ENCODE assay signal across 15 cellular contexts in the genomic region with DNA sequence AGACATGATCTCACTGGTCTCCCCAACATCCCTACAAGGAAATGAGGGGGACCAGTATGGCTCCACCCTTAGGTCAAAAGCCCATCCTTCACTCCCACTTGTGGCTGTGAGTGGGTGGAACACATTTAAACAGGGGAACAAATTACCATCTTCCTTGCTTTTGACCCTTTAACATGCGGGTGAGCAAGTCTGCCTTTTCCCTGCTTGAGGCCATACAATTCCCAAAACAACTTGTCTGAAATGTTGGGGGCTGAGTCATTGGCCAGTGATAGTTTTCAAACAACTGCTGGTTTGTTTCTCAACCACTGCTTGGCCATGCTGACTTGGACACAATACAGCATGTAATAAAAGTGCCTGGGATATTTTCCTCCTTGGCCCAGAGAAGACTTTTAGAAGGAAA. TPM values are rescaled to one million over a fixed set of nuclear protein-coding genes. Genes with fewer than 3 reads are reported as not detected.
DNase-seq lines count a peak whose midpoint lies in the region; ATAC-seq, FAIRE-seq and TF ChIP-seq lines count a peak whose summit lies in the region.
"Had no signal": no experiment of that assay in that cellular context is flagged by ENCODE, and none has a peak within 500 bp of the region (broad histone marks: within the 10 kb centered on the region; RNA-seq: fewer than 3 reads in every experiment).

No MANE protein-coding gene starts in this region.

- peaks cover 39% of the 10 kb centered on the region for H3K4me1 ChIP-seq in adipocyte (ENCODE audit: control insufficient read depth, insufficient read depth, low read length)
- no peaks in the 10 kb centered on the region for H3K4me1 ChIP-seq in pancreas
- H3K4me1 ChIP-seq: parathyroid adenoma had no signal

- no peak overlapping the region for H3K27ac ChIP-seq in pancreas
- H3K27ac ChIP-seq: parathyroid adenoma, SJSA1 had no signal

- ATAC-seq in pancreas (peak in 3 of 4 donors; percentile 28 to 54 (median 51)), HG02759 (IDR thresholded peaks at IDR 0.05; ENCODE audit: unreplicated experiment) (no peak), GM18505 (IDR thresholded peaks at IDR 0.05; ENCODE audit: unreplicated experiment) (no peak)

- H3K4me3 ChIP-seq in adipocyte (ENCODE audit: low read length) (peak overlapping the region; percentile 43), pancreas (no peak overlapping the region)
- H3K4me3 ChIP-seq: SJSA1 had no signal

- 59 to 88% methylated on average over 1 of the region's 1 CpG for WGBS in pancreas, 2 donors

- DNase-seq in AG08396 (ENCODE audit: low spot score) (peak; percentile 56), adipocyte (ENCODE audit: low read depth) (peak; percentile 69), fibroblast of the conjunctiva (ENCODE audit: low read depth) (peak; percentile 45), pancreas (no peak), activated T-cell treated with anti-CD3 and anti-CD28 coated beads for 4 hours (no peak), DMS79 (lab: John Stamatoyannopoulos, UW) (no peak)
- DNase-seq: activated effector memory CD4-positive, alpha-beta T cell treated with Interleukin-2 at 50 U/mL for 16 hours; AML-193; effector CD4-positive, alpha-beta T cell; NCI-H510A had no signal

- no peak for TF ChIP-seq CTCF in pancreas (IDR thresholded peaks at IDR 0.05)

- FAIRE-seq in pancreas (lab: Jason Lieb, UNC), result no peak
- FAIRE-seq: islet of Langerhans had no signal

- H3K36me3 ChIP-seq in adipocyte (ENCODE audit: control insufficient read depth, insufficient read depth, low read length, severe bottlenecking) (no peaks in the 10 kb centered on the region), pancreas (no peaks in the 10 kb centered on the region)

- H3K27me3 ChIP-seq in adipocyte (replicated peaks; ENCODE audit: control insufficient read depth, insufficient read depth, low read length), result no peaks in the 10 kb centered on the region
- H3K27me3 ChIP-seq in pancreas, result no peaks in the 10 kb centered on the region
- H3K27me3 ChIP-seq: SJSA1 had no signal

- H3K9ac ChIP-seq in adipocyte (ENCODE audit: low read length), result peak overlapping the region; percentile 55
- H3K9ac ChIP-seq: parathyroid adenoma had no signal

- no peak for TF ChIP-seq POLR2A in GM18505 (IDR thresholded peaks at IDR 0.05; ENCODE audit: borderline replicate concordance, extremely low read depth, insufficient read depth, insufficient read length)

- intact Hi-C loops in pancreas (cut with DNase I), result no loop called here

- H3K9me3 ChIP-seq in adipocyte (ENCODE audit: control insufficient read depth, low read length) (no peaks in the 10 kb centered on the region), pancreas (no peaks in the 10 kb centered on the region)
- H3K9me3 ChIP-seq: SJSA1 had no signal

RNA-seq across cellular contexts. Expression of gene COL8A1, which starts 39.6 kb away (rescaled TPM):
- total RNA-seq in pancreas, result 10 to 100 TPM in 1 of 6 donors, 1 to 10 TPM in 1, under 1 TPM in 4; 0.24 to 10.1 (median 0.59) TPM
- under 1 TPM; 0.35 to 0.87 TPM for polyA plus RNA-seq in pancreas

Comparison
In these comparisons a context has a peak if more than half of its experiments do, and no peak if none do; other contexts are left out.
1. DNase-seq: peak in AG08396 (single experiment), adipocyte (single experiment) and fibroblast of the conjunctiva (single experiment); none in pancreas (0 of 6), activated T-cell treated with anti-CD3 and anti-CD28 coated beads for 4 hours (single experiment) and DMS79 (single experiment).
2. ATAC-seq: peak in pancreas (3 of 4); none in HG02759 (single experiment) and GM18505 (single experiment).